In genomic region chr2:44191739-44192138, GRCh38 we compare ENCODE assay signal across 10 cellular contexts. TPM values are rescaled to one million over a fixed set of nuclear protein-coding genes. Genes with fewer than 3 reads are reported as not detected.
DNase-seq lines count a peak whose midpoint lies in the region; ATAC-seq and TF ChIP-seq lines count a peak whose summit lies in the region.
"Had no signal": no experiment of that assay in that cellular context is flagged by ENCODE, and none has a peak within 500 bp of the region (broad histone marks: within the 10 kb centered on the region; RNA-seq: fewer than 3 reads in every experiment).

No MANE protein-coding gene starts in this region.

- TF ChIP-seq CTCF in chondrocyte (IDR thresholded peaks at IDR 0.05) (no peak), RWPE1 (conservative IDR thresholded peaks at IDR 0.05; ENCODE audit: low read depth) (no peak)

- peak overlapping the region; percentile 78 for H3K27ac Mint-ChIP-seq in chondrocyte (ENCODE audit: unreplicated experiment)

- no peak overlapping the region for H3K27ac ChIP-seq in RWPE1
- H3K27ac ChIP-seq: uterus had no signal

- ATAC-seq in GM18508 (IDR thresholded peaks at IDR 0.05; ENCODE audit: insufficient read depth, unreplicated experiment) (peak; percentile 76), GM21381 (IDR thresholded peaks at IDR 0.05; ENCODE audit: unreplicated experiment) (peak; percentile 85), HG03196 (IDR thresholded peaks at IDR 0.05; ENCODE audit: unreplicated experiment) (peak; percentile 87)

- H3K27me3 Mint-ChIP-seq in chondrocyte (ENCODE audit: low read depth), result no peaks in the 10 kb centered on the region

- POLR2A ChIA-PET in RWPE1 (lab: Yijun Ruan, JAX; ENCODE audit: low non-redundant PET), result no interaction called here

- CTCF ChIA-PET in RWPE1 (lab: Yijun Ruan, JAX), result interaction anchor here (0.7 kb wide), 1 partner anchor 22 kb away, joined by 5 read pairs; no protein-coding TSS in a partner anchor

- H3K4me1 Mint-ChIP-seq in chondrocyte (ENCODE audit: low read depth), result peaks cover 22% of the 10 kb centered on the region

- no peak overlapping the region for H3K4me3 Mint-ChIP-seq in chondrocyte (ENCODE audit: unreplicated experiment)

- H3K9me3 Mint-ChIP-seq in chondrocyte (ENCODE audit: low read depth), result peaks cover under 1% of the 10 kb centered on the region

- no peaks in the 10 kb centered on the region for H3K36me3 Mint-ChIP-seq in chondrocyte (ENCODE audit: low read depth)

- DNase-seq in chondrocyte (ENCODE audit: low spot score) (no peak), NCI-H2227 (lab: John Stamatoyannopoulos, UW; ENCODE audit: unreplicated experiment) (no peak), GOT3 (lab: John Stamatoyannopoulos, UW) (no peak), RWPE1 (ENCODE audit: low spot score) (no peak), NCI-H774 (lab: John Stamatoyannopoulos, UW) (no peak)
- DNase-seq: KG1, uterus had no signal

RNA-seq across cellular contexts. Expression of gene PPM1B, which starts 23.1 kb away (rescaled TPM):
- total RNA-seq in chondrocyte, result 31.9 to 32.6 TPM (median 32.5 TPM) in 3 replicates
